ENCODE assay signal across 1 cellular context in genomic region chr16:693364-693763, GRCh38.
TF ChIP-seq lines count a peak whose summit lies in the region.

No MANE protein-coding gene starts in this region.

TF ChIP-seq in GM23338, 12 proteins besides CTCF, POLR2A, EP300 and RAD21:
- TF ChIP-seq ZNF114 (CRISPR knock-in tag; IDR thresholded peaks at IDR 0.05) (no peak), EZH2 (IDR thresholded peaks at IDR 0.05; ENCODE audit: low read depth, unreplicated experiment) (peak; percentile 43)
